ENCODE assay signal across 12 cellular contexts in genomic region chr19:16779539-16780163, GRCh38.
"Had no signal": no experiment of that assay in that cellular context is flagged by ENCODE, and none has a peak within 500 bp of the region (broad histone marks: within the 10 kb centered on the region; RNA-seq: fewer than 3 reads in every experiment).

No MANE protein-coding gene starts in this region.

- FAIRE-seq: astrocyte had no signal

- H3K4me3 ChIP-seq: adrenal gland, colonic mucosa, esophagus squamous epithelium, left ventricle myocardium inferior, ovary, prostate gland, spleen, upper lobe of left lung had no signal

- H3K4me1 ChIP-seq: adrenal gland, colonic mucosa, esophagus squamous epithelium, foreskin keratinocyte, left ventricle myocardium inferior, prostate gland, upper lobe of left lung had no signal

- H3K27me3 ChIP-seq: adrenal gland, colonic mucosa, foreskin keratinocyte, ovary, upper lobe of left lung had no signal

- DNase-seq: activated CD4-positive, CD25-positive, alpha-beta regulatory T cell; esophagus squamous epithelium; midbrain had no signal

- H3K36me3 ChIP-seq: adrenal gland, colonic mucosa, esophagus squamous epithelium, left ventricle myocardium inferior, ovary, prostate gland, spleen, upper lobe of left lung had no signal

- H3K27ac ChIP-seq: adrenal gland, colonic mucosa, esophagus squamous epithelium, foreskin keratinocyte, left ventricle myocardium inferior, ovary, prostate gland, spleen, upper lobe of left lung had no signal

- H3K9me3 ChIP-seq: adrenal gland, colonic mucosa, esophagus squamous epithelium, left ventricle myocardium inferior, ovary, prostate gland, spleen, upper lobe of left lung had no signal
